In genomic region chr10:87137478-87137877, GRCh38 we compare ENCODE assay signal across 6 cellular contexts. TPM values are rescaled to one million over a fixed set of nuclear protein-coding genes. Genes with fewer than 3 reads are reported as not detected.
DNase-seq lines count a peak whose midpoint lies in the region; ATAC-seq, FAIRE-seq and TF ChIP-seq lines count a peak whose summit lies in the region.
"Not testable (repeated sequence)": the region's sequence is repeated elsewhere in the genome, so short reads cannot be mapped to it uniquely, and the experiment has no call there.

No MANE protein-coding gene starts in this region.

- in situ Hi-C loops in IMR-90 (cut with MboI; ENCODE audit: low sequenced_read_pairs); K562 (cut with MboI); HepG2 (cut with HindIII; ENCODE audit: extremely low pct_ligation_motif_present, low pct_unique_long_range_greater_than_20kb): not testable (repeated sequence)

- not testable (repeated sequence) for TF ChIP-seq POLR2A in A549 (IDR thresholded peaks at IDR 0.05; ENCODE audit: low read length); IMR-90 (IDR thresholded peaks at IDR 0.05; ENCODE audit: low read depth, low read length); K562 (conservative IDR thresholded peaks at IDR 0.05); HepG2 (IDR thresholded peaks at IDR 0.05; ENCODE audit: insufficient read depth in 1 of 2, low read depth in 2 of 2, low read length in 2 of 2)

- H3K4me3 ChIP-seq in A549; IMR-90 (ENCODE audit: insufficient read depth, low read depth, low read length); K562; HepG2 (replicated peaks in 1 of 3; ENCODE audit: insufficient read depth in 1 of 3, low read depth in 2 of 3, low read length in 3 of 3): not testable (repeated sequence)

- peak overlapping the region; percentile 21 for H3K27ac Mint-ChIP-seq in activated T-cell treated with anti-CD3 and anti-CD28 coated beads, Interleukin-2, amount 50 U/mL, for 72 hours
- peak overlapping the region; percentile 83 for H3K27ac Mint-ChIP-seq in stimulated activated naive B cell treated with anti-CD40 and anti-IgM and Interleukin-4, amounts not matched to agents 10 μg/mL and 1 μg/mL and 100 μg/mL, for 72 hours

- not testable (repeated sequence) for H2BK20ac ChIP-seq in IMR-90 (ENCODE audit: low read depth, low read length)

- peaks cover 19% of the 10 kb centered on the region for H3K9me3 ChIP-seq in A549
- H3K9me3 ChIP-seq in IMR-90 (ENCODE audit: control insufficient read depth, insufficient read depth, low read length); K562 (replicated peaks; ENCODE audit: control insufficient read depth, insufficient read depth, low read depth, low read length); HepG2 (ENCODE audit: low read length): not testable (repeated sequence)

- not testable (repeated sequence) for TF ChIP-seq EP300 in A549 (IDR thresholded peaks at IDR 0.05); K562 (IDR thresholded peaks at IDR 0.05; ENCODE audit: low read length); HepG2 (IDR thresholded peaks at IDR 0.05; ENCODE audit: low read depth in 2 of 2, low read length in 2 of 2); HepG2 (CRISPR knock-in tag; IDR thresholded peaks at IDR 0.05; ENCODE audit: borderline replicate concordance)

- not testable (repeated sequence) for H3K27me3 Mint-ChIP-seq in activated T-cell treated with anti-CD3 and anti-CD28 coated beads, Interleukin-2, amount 50 U/mL, for 72 hours (ENCODE audit: low read depth); stimulated activated naive B cell treated with anti-CD40 and anti-IgM and Interleukin-4, amounts not matched to agents 10 μg/mL and 1 μg/mL and 100 μg/mL, for 72 hours

- not testable (repeated sequence) for H3K18ac ChIP-seq in IMR-90 (ENCODE audit: low read depth, low read length)

- POLR2A ChIA-PET in A549 (lab: Yijun Ruan, JAX); IMR-90 (lab: Charles Lee; ENCODE audit: unreplicated experiment); K562 (lab: Yijun Ruan, JAX); HepG2 (lab: Yijun Ruan, JAX): not testable (repeated sequence)

- dilution Hi-C loops in IMR-90 (cut with HindIII; ENCODE audit: low sequenced_read_pairs, unreplicated experiment) = not testable (repeated sequence)

- H2BK120ac ChIP-seq in IMR-90 (ENCODE audit: low read depth, low read length) = not testable (repeated sequence)

- H4K20me1 ChIP-seq in IMR-90 (ENCODE audit: insufficient read depth, low read length); K562 (replicated peaks; ENCODE audit: control insufficient read depth, insufficient read depth, low read length); HepG2 (ENCODE audit: insufficient read depth, low read length): not testable (repeated sequence)

- H3K9me1 ChIP-seq in IMR-90 (ENCODE audit: insufficient read depth, low read length); K562 (ENCODE audit: control insufficient read depth, insufficient read depth, low read length): not testable (repeated sequence)

- not testable (repeated sequence) for TF ChIP-seq CTCF in A549 (IDR thresholded peaks at IDR 0.05); IMR-90 (conservative IDR thresholded peaks at IDR 0.05; ENCODE audit: low read depth, low read length); K562 (IDR thresholded peaks at IDR 0.05 in 2 of 3, conservative IDR thresholded peaks at IDR 0.05 in 1 of 3; ENCODE audit: insufficient read depth in 2 of 3, low read depth in 1 of 3, low read length in 3 of 3); HepG2 (CRISPR knock-in tag; IDR thresholded peaks at IDR 0.05)

- not testable (repeated sequence) for H2AK9ac ChIP-seq in IMR-90 (replicated peaks; ENCODE audit: low read depth, low read length, poor library complexity)

- not testable (repeated sequence) for H3K79me2 ChIP-seq in K562 (ENCODE audit: control insufficient read depth, insufficient read depth, low read length); HepG2 (ENCODE audit: insufficient read depth, low read length)

- H3K4ac ChIP-seq in IMR-90 (ENCODE audit: low read depth, low read length) = not testable (repeated sequence)

- not testable (repeated sequence) for H4K91ac ChIP-seq in IMR-90 (ENCODE audit: insufficient read depth, low read depth, low read length)

- H3K4me3 Mint-ChIP-seq in activated T-cell treated with anti-CD3 and anti-CD28 coated beads, Interleukin-2, amount 50 U/mL, for 72 hours; stimulated activated naive B cell treated with anti-CD40 and anti-IgM and Interleukin-4, amounts not matched to agents 10 μg/mL and 1 μg/mL and 100 μg/mL, for 72 hours: not testable (repeated sequence)

- H4K8ac ChIP-seq in IMR-90 (ENCODE audit: low read depth in 2 of 2, low read length in 2 of 2) = not testable (repeated sequence)

- H3K9ac ChIP-seq in IMR-90 (ENCODE audit: low read depth, low read length); K562 (ENCODE audit: insufficient read depth in 1 of 2, low read depth in 2 of 2, low read length in 2 of 2); HepG2 (ENCODE audit: insufficient read depth, low read depth, low read length): not testable (repeated sequence)

- H3K36me3 ChIP-seq in IMR-90 (ENCODE audit: control insufficient read depth, insufficient read depth, low read length); K562 (ENCODE audit: control insufficient read depth, insufficient read depth, low read length); HepG2 (replicated peaks in 1 of 2; ENCODE audit: control insufficient read depth in 1 of 2, insufficient read depth in 2 of 2, low read length in 2 of 2): not testable (repeated sequence)

- H3K14ac ChIP-seq in IMR-90 (replicated peaks; ENCODE audit: low read depth, low read length) = not testable (repeated sequence)

- not testable (repeated sequence) for H3K23ac ChIP-seq in IMR-90 (ENCODE audit: low read depth, low read length)

- not testable (repeated sequence) for BruUV-seq in IMR-90 (replicated peaks; lab: Mats Ljungman, UMichigan); K562 (replicated peaks; lab: Mats Ljungman, UMichigan)
- BruUV-seq in HepG2 (replicated peaks; lab: Mats Ljungman, UMichigan) = TSS peak; percentile 37

- not testable (repeated sequence) for TF ChIP-seq RAD21 in A549 (conservative IDR thresholded peaks at IDR 0.05 in 1 of 2, IDR thresholded peaks at IDR 0.05 in 1 of 2); IMR-90 (IDR thresholded peaks at IDR 0.05; ENCODE audit: low read length); K562 (CRISPR knock-in tag; conservative IDR thresholded peaks at IDR 0.05 in 1 of 2, IDR thresholded peaks at IDR 0.05 in 1 of 2); HepG2 (CRISPR knock-in tag; IDR thresholded peaks at IDR 0.05)

- H3K79me1 ChIP-seq in IMR-90 (ENCODE audit: low read depth in 1 of 2, low read length in 2 of 2) = not testable (repeated sequence)

- H3K4me1 Mint-ChIP-seq in activated T-cell treated with anti-CD3 and anti-CD28 coated beads, Interleukin-2, amount 50 U/mL, for 72 hours (ENCODE audit: low read depth); stimulated activated naive B cell treated with anti-CD40 and anti-IgM and Interleukin-4, amounts not matched to agents 10 μg/mL and 1 μg/mL and 100 μg/mL, for 72 hours: not testable (repeated sequence)

- H4K5ac ChIP-seq in IMR-90 (ENCODE audit: low read depth, low read length) = not testable (repeated sequence)

- not testable (repeated sequence) for H2BK15ac ChIP-seq in IMR-90 (ENCODE audit: low read depth, low read length)

- not testable (repeated sequence) for ATAC-seq in A549; IMR-90 (ENCODE audit: low read depth); activated T-cell treated with anti-CD3 and anti-CD28 coated beads, Interleukin-2, amount 50 U/mL, for 72 hours (replicated peaks in 1 of 2); K562; HepG2; stimulated activated naive B cell treated with anti-CD40 and anti-IgM and Interleukin-4, amounts not matched to agents 10 μg/mL and 1 μg/mL and 100 μg/mL, for 72 hours (replicated peaks)

- not testable (repeated sequence) for H3K56ac ChIP-seq in IMR-90 (ENCODE audit: extremely low read depth, insufficient read depth, low read length)

- H3K27me3 ChIP-seq in IMR-90 (ENCODE audit: control insufficient read depth, insufficient read depth, low read length); K562 (ENCODE audit: control insufficient read depth in 2 of 2, insufficient read depth in 2 of 2, low read length in 2 of 2); HepG2 (ENCODE audit: control insufficient read depth in 1 of 2, insufficient read depth in 2 of 2, low read length in 2 of 2): not testable (repeated sequence)

- not testable (repeated sequence) for H2AK5ac ChIP-seq in IMR-90 (ENCODE audit: low read depth, low read length)

- intact Hi-C loops in IMR-90 (cut with micrococcal nuclease); K562 (cut with micrococcal nuclease): not testable (repeated sequence)
- intact Hi-C loops in HepG2 (cut with micrococcal nuclease; ENCODE audit: unreplicated experiment) = loop anchor here (2.0 kb wide), 1 partner anchor 43 kb away; the partner anchor contains the start of genes GLUD1 and SHLD2

- H3K27ac ChIP-seq in A549; IMR-90 (ENCODE audit: insufficient read depth, low read length); K562 (ENCODE audit: extremely low read depth, low read depth, low read length); HepG2 (ENCODE audit: extremely low read length, insufficient read depth, low read length): not testable (repeated sequence)

- not testable (repeated sequence) for H2BK5ac ChIP-seq in IMR-90 (ENCODE audit: low read depth, low read length, poor library complexity, severe bottlenecking)

- H3K4me2 ChIP-seq in A549; IMR-90 (ENCODE audit: low read depth, low read length); K562 (ENCODE audit: insufficient read depth, low read length); HepG2 (ENCODE audit: low read depth, low read length): not testable (repeated sequence)

- peaks cover 8 to 22% of the 10 kb centered on the region in 2 donors for H3K36me3 Mint-ChIP-seq in activated T-cell treated with anti-CD3 and anti-CD28 coated beads, Interleukin-2, amount 50 U/mL, for 72 hours (ENCODE audit: insufficient read depth in 2 of 2)
- H3K36me3 Mint-ChIP-seq in stimulated activated naive B cell treated with anti-CD40 and anti-IgM and Interleukin-4, amounts not matched to agents 10 μg/mL and 1 μg/mL and 100 μg/mL, for 72 hours = peaks cover 19 to 43% of the 10 kb centered on the region in 2 donors

- CTCF ChIA-PET in A549 (lab: Yijun Ruan, JAX); IMR-90 (lab: Yijun Ruan, JAX); K562 (lab: Yijun Ruan, JAX; ENCODE audit: low intra/inter-chr PET ratio); HepG2 (lab: Yijun Ruan, JAX; ENCODE audit: low intra/inter-chr PET ratio, low total read pairs): not testable (repeated sequence)

- H2AFZ ChIP-seq in IMR-90 (replicated peaks; ENCODE audit: low read length, poor library complexity); K562 (ENCODE audit: low read depth, low read length); HepG2 (ENCODE audit: low read length): not testable (repeated sequence)

- H3K4me1 ChIP-seq in A549; IMR-90 (ENCODE audit: control insufficient read depth, insufficient read depth, low read length); K562 (replicated peaks in 1 of 2; ENCODE audit: control insufficient read depth in 2 of 2, insufficient read depth in 2 of 2, low read length in 2 of 2); HepG2 (ENCODE audit: insufficient read depth, low read length): not testable (repeated sequence)

- not testable (repeated sequence) for FAIRE-seq in A549 (lab: Jason Lieb, UNC); K562 (lab: Jason Lieb, UNC); HepG2 (lab: Jason Lieb, UNC)

- not testable (repeated sequence) for DNase-seq in A549 (ENCODE audit: low read depth in 1 of 2, low spot score in 1 of 2); IMR-90; activated T-cell treated with anti-CD3 and anti-CD28 coated beads, Interleukin-2, amount 50 U/mL, for 72 hours; K562 (ENCODE audit: extremely low read depth in 1 of 4, low spot score in 3 of 4); HepG2 (ENCODE audit: low spot score); stimulated activated naive B cell treated with anti-CD40 and anti-IgM and Interleukin-4, amounts not matched to agents 10 μg/mL and 1 μg/mL and 100 μg/mL, for 72 hours

- H3K9me3 Mint-ChIP-seq in activated T-cell treated with anti-CD3 and anti-CD28 coated beads, Interleukin-2, amount 50 U/mL, for 72 hours; stimulated activated naive B cell treated with anti-CD40 and anti-IgM and Interleukin-4, amounts not matched to agents 10 μg/mL and 1 μg/mL and 100 μg/mL, for 72 hours: not testable (repeated sequence)

RNA-seq across cellular contexts. Expression of gene SHLD2, which starts 42.5 kb away (rescaled TPM):
- polyA plus RNA-seq in A549 (2011; rRNA removed) (39.9 and 45.4 TPM in 2 replicates), A549 (2017; fragmentation: RNase III; extraction: RNeasy Plus Mini Kit Qiagen cat#74134 plus additional on column Dnase treatment) (22.9 to 25.4 TPM (median 24.4 TPM) in 3 replicates), IMR-90 (2012; rRNA removed) (7.4 and 10.6 TPM in 2 replicates), K562 (2011; rRNA removed) (29.1 and 39.4 TPM in 2 replicates), K562 (2014; fragmentation: Illumina TruSeq; extraction: Trizol) (34.4 and 41.6 TPM in 2 replicates), K562 (2014; fragmentation: Nextera tagmentation; extraction: Ambion mirVana) (10 to 100 TPM; 21.6 to 51.1 TPM), K562 (2014; rRNA removed) (25.1 and 29.2 TPM in 2 replicates), HepG2 (2011; rRNA removed) (22.6 and 25.7 TPM in 2 replicates)
- polyA plus RNA-seq in A549 (2012; cell fraction: cytosol; rRNA removed) = 7.3 and 8.5 TPM in 2 replicates
- polyA plus RNA-seq in A549 (2012; cell fraction: nucleus; rRNA removed) = 4.6 and 6.5 TPM in 2 replicates
- polyA minus RNA-seq in A549 (2011; rRNA and poly(A)+ RNA removed) = 11.0 and 13.9 TPM in 2 replicates
- total RNA-seq in IMR-90 (2012; rRNA removed) (19.9 and 28.1 TPM in 2 replicates), K562 (2014; rRNA removed) (31.6 and 32.7 TPM in 2 replicates), K562 (2014; rRNA removed; fragmentation: Illumina TruSeq; extraction: Trizol) (51.2 and 56.0 TPM in 2 replicates), K562 (2015; rRNA removed; fragmentation: Illumina TruSeq; extraction: Trizol) (46.7 and 50.8 TPM in 2 replicates), K562 (2021) (33.6 and 37.3 TPM in 2 replicates), HepG2 (2016; rRNA removed; fragmentation: Illumina TruSeq; extraction: Trizol) (53.7 and 79.4 TPM in 2 replicates)
- 1.5 and 1.6 TPM in 2 replicates for polyA plus RNA-seq in IMR-90 (2012; cell fraction: cytosol; rRNA removed)
- 3.1 and 18.1 TPM in 2 replicates for polyA plus RNA-seq in IMR-90 (2012; cell fraction: nucleus; rRNA removed; ENCODE audit: low replicate concordance)
- 10 to 100 TPM; 28.7 to 33.3 TPM for total RNA-seq in activated T-cell treated with anti-CD3 and anti-CD28 coated beads, Interleukin-2, amount 50 U/mL, for 72 hours
- 10.5 and 32.7 TPM in 2 replicates for total RNA-seq in K562 (2011; cell fraction: chromatin; rRNA removed; ENCODE audit: low replicate concordance)
- total RNA-seq in K562 (2011; cell fraction: nucleolus; rRNA removed) = 9.2 and 12.9 TPM in 2 replicates
- 13.1 and 16.8 TPM in 2 replicates for total RNA-seq in K562 (2011; cell fraction: nucleoplasm; rRNA removed)
- 9.1 and 12.3 TPM in 2 replicates for polyA plus RNA-seq in K562 (2011; cell fraction: cytosol; rRNA removed)
- polyA plus RNA-seq in K562 (2011; cell fraction: nucleus; rRNA removed) = 11.0 and 11.8 TPM in 2 replicates
- polyA plus RNA-seq in K562 (2012) = 17.6 and 25.0 TPM in 2 replicates
- polyA minus RNA-seq in K562 (2011; rRNA and poly(A)+ RNA removed) = 47.9 and 51.8 TPM in 2 replicates
- 14.8 and 21.9 TPM in 2 replicates for polyA minus RNA-seq in K562 (2011; cell fraction: cytosol; rRNA and poly(A)+ RNA removed)
- 8.9 and 17.0 TPM in 2 replicates for polyA minus RNA-seq in K562 (2011; cell fraction: nucleus; rRNA and poly(A)+ RNA removed)
- 27.4 and 29.8 TPM in 2 replicates for total RNA-seq in HepG2 (2016; cell fraction: cytosol; rRNA removed; fragmentation: Illumina TruSeq; extraction: Trizol; ENCODE audit: low read depth)
- total RNA-seq in HepG2 (2016; cell fraction: insoluble cytoplasmic fraction; rRNA removed; fragmentation: Illumina TruSeq; extraction: Trizol) = 54.2 and 78.8 TPM in 2 replicates
- total RNA-seq in HepG2 (2016; cell fraction: membrane; rRNA removed; fragmentation: Illumina TruSeq; extraction: Trizol) = 64.3 and 72.7 TPM in 2 replicates
- total RNA-seq in HepG2 (2016; cell fraction: nucleus; rRNA removed; fragmentation: Illumina TruSeq; extraction: Trizol) = 45.4 and 47.2 TPM in 2 replicates
- 9.1 and 15.2 TPM in 2 replicates for polyA plus RNA-seq in HepG2 (2011; cell fraction: cytosol; rRNA removed)
- 11.8 and 16.3 TPM in 2 replicates for polyA plus RNA-seq in HepG2 (2011; cell fraction: nucleus; rRNA removed)
- polyA plus RNA-seq in HepG2 (2012) = 32.6 and 35.2 TPM in 2 replicates
- 12.4 and 15.4 TPM in 2 replicates for polyA plus RNA-seq in HepG2 (2016; cell fraction: cytosol; fragmentation: Illumina TruSeq; extraction: Trizol; ENCODE audit: low read depth)
- 46.3 and 51.5 TPM in 2 replicates for polyA plus RNA-seq in HepG2 (2016; cell fraction: insoluble cytoplasmic fraction; fragmentation: Illumina TruSeq; extraction: Trizol; ENCODE audit: low read depth)
- polyA plus RNA-seq in HepG2 (2016; cell fraction: membrane; fragmentation: Illumina TruSeq; extraction: Trizol; ENCODE audit: low read depth) = 29.5 and 30.4 TPM in 2 replicates
- polyA plus RNA-seq in HepG2 (2016; cell fraction: nucleus; fragmentation: Illumina TruSeq; extraction: Trizol; ENCODE audit: insufficient read depth, low read depth) = 45.4 and 46.0 TPM in 2 replicates
- 12.5 and 21.0 TPM in 2 replicates for polyA minus RNA-seq in HepG2 (2011; rRNA and poly(A)+ RNA removed; ENCODE audit: low replicate concordance)
- polyA minus RNA-seq in HepG2 (2011; cell fraction: cytosol; rRNA and poly(A)+ RNA removed) = 22.2 and 26.3 TPM in 2 replicates
- 45.1 and 52.1 TPM in 2 replicates for polyA minus RNA-seq in HepG2 (2011; cell fraction: nucleus; rRNA and poly(A)+ RNA removed)

RNA-seq across cellular contexts. Expression of gene GLUD1, which starts 42.8 kb away (rescaled TPM):
- polyA plus RNA-seq in A549 (2011; rRNA removed) (117 and 118 TPM in 2 replicates), A549 (2017; fragmentation: RNase III; extraction: RNeasy Plus Mini Kit Qiagen cat#74134 plus additional on column Dnase treatment) (71.6 to 74.4 TPM (median 72.7 TPM) in 3 replicates), IMR-90 (2012; rRNA removed) (58.9 and 64.8 TPM in 2 replicates), K562 (2011; rRNA removed) (76.3 and 76.9 TPM in 2 replicates), K562 (2014; fragmentation: Illumina TruSeq; extraction: Trizol) (74.5 and 78.1 TPM in 2 replicates), K562 (2014; fragmentation: Nextera tagmentation; extraction: Ambion mirVana) (10 to 100 TPM; 21.9 to 24.2 TPM), K562 (2014; rRNA removed) (51.2 and 53.0 TPM in 2 replicates), HepG2 (2011; rRNA removed) (286 and 301 TPM in 2 replicates)
- polyA plus RNA-seq in A549 (2012; cell fraction: cytosol; rRNA removed) = 37.9 and 43.4 TPM in 2 replicates
- 31.6 and 38.5 TPM in 2 replicates for polyA plus RNA-seq in A549 (2012; cell fraction: nucleus; rRNA removed)
- 71.5 and 74.9 TPM in 2 replicates for polyA minus RNA-seq in A549 (2011; rRNA and poly(A)+ RNA removed)
- total RNA-seq in IMR-90 (2012; rRNA removed) (210 and 222 TPM in 2 replicates), K562 (2014; rRNA removed) (70.9 and 77.8 TPM in 2 replicates), K562 (2014; rRNA removed; fragmentation: Illumina TruSeq; extraction: Trizol) (92.0 and 103 TPM in 2 replicates), K562 (2015; rRNA removed; fragmentation: Illumina TruSeq; extraction: Trizol) (77.2 and 84.2 TPM in 2 replicates), K562 (2021) (85.5 and 87.3 TPM in 2 replicates), HepG2 (2016; rRNA removed; fragmentation: Illumina TruSeq; extraction: Trizol) (798 and 1,108 TPM in 2 replicates)
- 28.1 and 28.9 TPM in 2 replicates for polyA plus RNA-seq in IMR-90 (2012; cell fraction: cytosol; rRNA removed)
- 14.4 and 40.2 TPM in 2 replicates for polyA plus RNA-seq in IMR-90 (2012; cell fraction: nucleus; rRNA removed; ENCODE audit: low replicate concordance)
- 100 to 1,000 TPM; 123 to 160 TPM for total RNA-seq in activated T-cell treated with anti-CD3 and anti-CD28 coated beads, Interleukin-2, amount 50 U/mL, for 72 hours
- 31.4 and 84.4 TPM in 2 replicates for total RNA-seq in K562 (2011; cell fraction: chromatin; rRNA removed; ENCODE audit: low replicate concordance)
- 24.7 TPM in 2 replicates for total RNA-seq in K562 (2011; cell fraction: nucleolus; rRNA removed)
- 36.4 and 46.1 TPM in 2 replicates for total RNA-seq in K562 (2011; cell fraction: nucleoplasm; rRNA removed)
- polyA plus RNA-seq in K562 (2011; cell fraction: cytosol; rRNA removed) = 38.7 and 50.0 TPM in 2 replicates
- 35.3 and 47.6 TPM in 2 replicates for polyA plus RNA-seq in K562 (2011; cell fraction: nucleus; rRNA removed)
- 63.7 and 72.8 TPM in 2 replicates for polyA plus RNA-seq in K562 (2012)
- polyA minus RNA-seq in K562 (2011; rRNA and poly(A)+ RNA removed) = 113 and 122 TPM in 2 replicates
- polyA minus RNA-seq in K562 (2011; cell fraction: cytosol; rRNA and poly(A)+ RNA removed) = 52.6 and 55.2 TPM in 2 replicates
- polyA minus RNA-seq in K562 (2011; cell fraction: nucleus; rRNA and poly(A)+ RNA removed) = 13.3 and 24.4 TPM in 2 replicates
- total RNA-seq in HepG2 (2016; cell fraction: cytosol; rRNA removed; fragmentation: Illumina TruSeq; extraction: Trizol; ENCODE audit: low read depth) = 64.0 and 73.9 TPM in 2 replicates
- total RNA-seq in HepG2 (2016; cell fraction: insoluble cytoplasmic fraction; rRNA removed; fragmentation: Illumina TruSeq; extraction: Trizol) = 786 and 1,126 TPM in 2 replicates
- 188 and 209 TPM in 2 replicates for total RNA-seq in HepG2 (2016; cell fraction: membrane; rRNA removed; fragmentation: Illumina TruSeq; extraction: Trizol)
- 366 and 405 TPM in 2 replicates for total RNA-seq in HepG2 (2016; cell fraction: nucleus; rRNA removed; fragmentation: Illumina TruSeq; extraction: Trizol)
- polyA plus RNA-seq in HepG2 (2011; cell fraction: cytosol; rRNA removed) = 188 and 249 TPM in 2 replicates
- polyA plus RNA-seq in HepG2 (2011; cell fraction: nucleus; rRNA removed) = 143 and 202 TPM in 2 replicates
- polyA plus RNA-seq in HepG2 (2012) = 464 and 581 TPM in 2 replicates
- polyA plus RNA-seq in HepG2 (2016; cell fraction: cytosol; fragmentation: Illumina TruSeq; extraction: Trizol; ENCODE audit: low read depth) = 39.0 and 41.7 TPM in 2 replicates
- polyA plus RNA-seq in HepG2 (2016; cell fraction: insoluble cytoplasmic fraction; fragmentation: Illumina TruSeq; extraction: Trizol; ENCODE audit: low read depth) = 924 and 945 TPM in 2 replicates
- 110 and 122 TPM in 2 replicates for polyA plus RNA-seq in HepG2 (2016; cell fraction: membrane; fragmentation: Illumina TruSeq; extraction: Trizol; ENCODE audit: low read depth)
- polyA plus RNA-seq in HepG2 (2016; cell fraction: nucleus; fragmentation: Illumina TruSeq; extraction: Trizol; ENCODE audit: insufficient read depth, low read depth) = 429 and 441 TPM in 2 replicates
- polyA minus RNA-seq in HepG2 (2011; rRNA and poly(A)+ RNA removed; ENCODE audit: low replicate concordance) = 55.8 and 268 TPM in 2 replicates
- 325 and 361 TPM in 2 replicates for polyA minus RNA-seq in HepG2 (2011; cell fraction: cytosol; rRNA and poly(A)+ RNA removed)
- 171 and 236 TPM in 2 replicates for polyA minus RNA-seq in HepG2 (2011; cell fraction: nucleus; rRNA and poly(A)+ RNA removed)
